12 cellular contexts compared by ENCODE assay signal in genomic region chr1:12439083-12439482, GRCh38.
A peak's percentile ranks its signal among the peaks of the same experiment; 100 is the strongest.
DNase-seq lines count a peak whose midpoint lies in the region; ATAC-seq and TF ChIP-seq lines count a peak whose summit lies in the region.
"Had no signal": no experiment of that assay in that cellular context is flagged by ENCODE, and none has a peak within 500 bp of the region (broad histone marks: within the 10 kb centered on the region; RNA-seq: fewer than 3 reads in every experiment).

No MANE protein-coding gene starts in this region.

- no peak for TF ChIP-seq POLR2A in spleen (IDR thresholded peaks at IDR 0.05)

- ATAC-seq in effector memory CD8-positive, alpha-beta T cell (replicated peaks), result no peak
- ATAC-seq in HG03521 (IDR thresholded peaks at IDR 0.05; ENCODE audit: unreplicated experiment), result no peak

- intact Hi-C loops in spleen (cut with DNase I; ENCODE audit: low total_unique reads), result no loop called here

- H3K27me3 ChIP-seq in Loucy (ENCODE audit: insufficient read depth, low read length, poor library complexity, severe bottlenecking) (no peaks in the 10 kb centered on the region), spleen (replicated peaks in 1 of 7) (no peaks in the 10 kb centered on the region)

- POLR2A ChIA-PET in activated CD4-positive, alpha-beta T cell treated with anti-CD3 and anti-CD28 coated beads, Interleukin-2, amount 10 ng/mL, durations not matched to agents 7 days and 5 days (lab: Charles Lee), result no interaction called here

- 66 to 77% (median 71%) methylated on average over 5 of the region's 5 CpGs for WGBS in spleen, 5 donors

- H3K27ac ChIP-seq in spleen, result peak overlapping the region in 6 of 8 donors; percentile 8 to 73 (median 58)

- CTCF ChIA-PET in activated CD4-positive, alpha-beta T cell treated with anti-CD3 and anti-CD28 coated beads, Interleukin-2, amount 10 ng/mL, durations not matched to agents 7 days and 5 days (lab: Charles Lee), result interaction anchor here (1.0 to 1.9 kb wide), 5 partner anchors 9 to 55 kb away, joined by 3 to 11 read pairs (median 3); no protein-coding TSS in a partner anchor

- no peaks in the 10 kb centered on the region for H3K9me3 ChIP-seq in Loucy (ENCODE audit: insufficient read depth, low read depth, low read length)
- H3K9me3 ChIP-seq in spleen, result no peaks in the 10 kb centered on the region

- H3K4me2 ChIP-seq in Loucy (ENCODE audit: low read depth, low read length, poor library complexity, severe bottlenecking), result no peak overlapping the region

- peaks cover 17% of the 10 kb centered on the region for H3F3A ChIP-seq in Loucy (ENCODE audit: low read depth)

- peak overlapping the region; percentile 83 for H3K27ac Mint-ChIP-seq in activated CD4-positive, alpha-beta T cell treated with anti-CD3 and anti-CD28 coated beads, Interleukin-2, amount 10 ng/mL, durations not matched to agents 7 days and 5 days
- H3K27ac Mint-ChIP-seq in effector memory CD8-positive, alpha-beta T cell, result peak overlapping the region; percentile 91 to 92

- H4K20me1 ChIP-seq in Loucy (ENCODE audit: insufficient read depth, low read length, poor library complexity, severe bottlenecking), result no peaks in the 10 kb centered on the region

- peak overlapping the region; percentile 26 for H3K4me3 Mint-ChIP-seq in activated CD4-positive, alpha-beta T cell treated with anti-CD3 and anti-CD28 coated beads, Interleukin-2, amount 10 ng/mL, durations not matched to agents 7 days and 5 days
- peak overlapping the region; percentile 68 to 72 for H3K4me3 Mint-ChIP-seq in effector memory CD8-positive, alpha-beta T cell

- H3K27me3 Mint-ChIP-seq in activated CD4-positive, alpha-beta T cell treated with anti-CD3 and anti-CD28 coated beads, Interleukin-2, amount 10 ng/mL, durations not matched to agents 7 days and 5 days, result peaks cover 3% of the 10 kb centered on the region
- no peaks in the 10 kb centered on the region for H3K27me3 Mint-ChIP-seq in effector memory CD8-positive, alpha-beta T cell

- H3K4me3 ChIP-seq in Loucy (ENCODE audit: low read length, poor library complexity, severe bottlenecking) (no peak overlapping the region), spleen (no peak overlapping the region)

- TF ChIP-seq CTCF in Loucy (conservative IDR thresholded peaks at IDR 0.05; ENCODE audit: low read length), result no peak
- TF ChIP-seq CTCF in spleen (IDR thresholded peaks at IDR 0.05 in 8 of 11, conservative IDR thresholded peaks at IDR 0.05 in 3 of 11), result no peak

- DNase-seq in activated CD4-positive, alpha-beta T cell treated with anti-CD3 and anti-CD28 coated beads, Interleukin-2, amount 10 ng/mL, durations not matched to agents 7 days and 5 days, result no peak
- no peak for DNase-seq in activated CD4-positive, alpha-beta T cell treated with anti-CD3 and anti-CD28 coated beads for 4 hours
- no peak for DNase-seq in effector memory CD8-positive, alpha-beta T cell
- no peak for DNase-seq in spleen
- no peak for DNase-seq in GM03348 (ENCODE audit: low spot score)
- DNase-seq in NCI-H2227 (lab: John Stamatoyannopoulos, UW; ENCODE audit: unreplicated experiment), result no peak
- DNase-seq: amniotic stem cell, kidney glomerular epithelial cell, NCI-H187 treated with DMSO at 0.1 percent for 48 hours, T1000 had no signal

- peaks cover 59% of the 10 kb centered on the region for H3K4me1 ChIP-seq in Loucy (ENCODE audit: insufficient read depth, low read length, poor library complexity, severe bottlenecking)
- peaks cover 34 to 68% (median 44%) of the 10 kb centered on the region in 6 donors for H3K4me1 ChIP-seq in spleen

- H3K9me3 Mint-ChIP-seq in activated CD4-positive, alpha-beta T cell treated with anti-CD3 and anti-CD28 coated beads, Interleukin-2, amount 10 ng/mL, durations not matched to agents 7 days and 5 days, result peaks cover 16% of the 10 kb centered on the region
- no peaks in the 10 kb centered on the region for H3K9me3 Mint-ChIP-seq in effector memory CD8-positive, alpha-beta T cell

- H3K36me3 ChIP-seq in Loucy (ENCODE audit: insufficient read depth, low read length) (peaks cover 3% of the 10 kb centered on the region; the same call in 1 of the 2 replicates), spleen (peaks cover 0 to 66% (median 3%) of the 10 kb centered on the region in 6 donors)

- no peaks in the 10 kb centered on the region for H3K9me2 ChIP-seq in Loucy (replicated peaks; ENCODE audit: low read depth, low read length)

- H3K4me1 Mint-ChIP-seq in activated CD4-positive, alpha-beta T cell treated with anti-CD3 and anti-CD28 coated beads, Interleukin-2, amount 10 ng/mL, durations not matched to agents 7 days and 5 days, result peaks cover 79% of the 10 kb centered on the region
- peaks cover 55 to 89% of the 10 kb centered on the region in 2 donors for H3K4me1 Mint-ChIP-seq in effector memory CD8-positive, alpha-beta T cell (ENCODE audit: low read depth in 2 of 2)

- no peak overlapping the region for H2AFZ ChIP-seq in Loucy (ENCODE audit: low read length)

- H3K36me3 Mint-ChIP-seq in activated CD4-positive, alpha-beta T cell treated with anti-CD3 and anti-CD28 coated beads, Interleukin-2, amount 10 ng/mL, durations not matched to agents 7 days and 5 days (ENCODE audit: low read depth), result peaks cover 64% of the 10 kb centered on the region
- peaks cover 4% of the 10 kb centered on the region for H3K36me3 Mint-ChIP-seq in effector memory CD8-positive, alpha-beta T cell (ENCODE audit: insufficient read depth)

- H3K79me2 ChIP-seq in Loucy (ENCODE audit: insufficient read depth, low read length), result no peaks in the 10 kb centered on the region

- peak overlapping the region; percentile 19 for H3K9ac ChIP-seq in Loucy (ENCODE audit: low read depth, low read length, poor library complexity, severe bottlenecking)
